ENCODE assay signal across 1 cellular context in the genomic region with DNA sequence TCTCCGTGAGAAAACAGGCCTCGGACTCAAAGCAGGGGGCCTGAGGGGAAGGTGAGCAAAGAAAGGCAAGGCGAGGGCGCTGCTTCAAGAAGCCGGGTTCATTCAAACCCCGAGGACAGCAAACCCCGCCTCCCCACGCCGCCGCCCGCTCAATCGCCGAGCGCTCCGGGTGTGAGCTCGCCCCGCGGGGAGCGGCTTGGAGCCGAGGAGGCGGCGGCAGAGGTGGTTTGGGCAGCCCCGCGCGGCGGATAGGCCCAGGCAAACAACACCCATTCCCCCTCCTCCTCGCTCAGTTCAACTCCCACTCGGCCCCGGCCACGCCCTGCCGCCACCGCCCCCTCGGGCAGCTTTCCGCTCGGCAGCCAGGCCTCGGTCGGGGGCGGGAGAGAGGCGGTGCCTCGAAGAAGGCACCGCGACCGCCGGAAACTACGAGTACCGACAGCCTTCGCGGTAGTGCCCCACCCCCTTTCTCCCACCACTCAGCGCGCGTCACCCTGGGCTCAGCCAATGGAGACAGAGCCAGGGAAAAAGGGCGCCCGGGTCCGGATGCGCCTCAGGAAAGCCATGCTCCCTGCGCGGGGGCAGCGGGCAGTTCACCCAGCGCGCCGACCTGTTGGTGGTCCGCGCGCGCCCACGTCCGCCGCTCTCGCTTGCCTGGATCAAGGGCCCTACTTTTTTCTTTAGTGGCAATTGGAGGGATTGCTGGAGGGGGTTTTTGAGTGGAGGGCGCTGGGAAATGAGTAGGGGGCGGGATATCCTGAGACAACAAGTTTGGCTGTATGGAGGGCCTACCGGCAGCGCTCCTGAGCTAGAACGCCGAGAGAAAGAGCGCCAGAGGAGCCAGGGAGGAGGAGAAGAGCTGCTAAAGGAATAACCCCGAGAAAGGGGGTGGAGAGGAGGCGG.
TF ChIP-seq lines count a peak whose summit lies in the region.

No MANE protein-coding gene starts in this region.

TF ChIP-seq in HEK293, 187 proteins besides CTCF, POLR2A, EP300 and RAD21 (continued from another document):
- TF ChIP-seq KLF8 (tag by site-specific recombination; IDR thresholded peaks at IDR 0.05) = peak; percentile 80; the same call in 1 of the 2 replicates
- TF ChIP-seq, protein P1, sequence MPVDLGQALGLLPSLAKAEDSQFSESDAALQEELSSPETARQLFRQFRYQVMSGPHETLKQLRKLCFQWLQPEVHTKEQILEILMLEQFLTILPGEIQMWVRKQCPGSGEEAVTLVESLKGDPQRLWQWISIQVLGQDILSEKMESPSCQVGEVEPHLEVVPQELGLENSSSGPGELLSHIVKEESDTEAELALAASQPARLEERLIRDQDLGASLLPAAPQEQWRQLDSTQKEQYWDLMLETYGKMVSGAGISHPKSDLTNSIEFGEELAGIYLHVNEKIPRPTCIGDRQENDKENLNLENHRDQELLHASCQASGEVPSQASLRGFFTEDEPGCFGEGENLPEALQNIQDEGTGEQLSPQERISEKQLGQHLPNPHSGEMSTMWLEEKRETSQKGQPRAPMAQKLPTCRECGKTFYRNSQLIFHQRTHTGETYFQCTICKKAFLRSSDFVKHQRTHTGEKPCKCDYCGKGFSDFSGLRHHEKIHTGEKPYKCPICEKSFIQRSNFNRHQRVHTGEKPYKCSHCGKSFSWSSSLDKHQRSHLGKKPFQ (tag by site-specific recombination; IDR thresholded peaks at IDR 0.05) = peak; percentile 47; the same call in 1 of the 2 replicates
- TF ChIP-seq ZBTB8A (tag by site-specific recombination; IDR thresholded peaks at IDR 0.05) = peak; percentile 74; the same call in 1 of the 2 replicates
- TF ChIP-seq BCL11B (tag by site-specific recombination; IDR thresholded peaks at IDR 0.05; ENCODE audit: low read depth) = no peak
- TF ChIP-seq ZNF791 (tag by site-specific recombination; IDR thresholded peaks at IDR 0.05) = no peak
